27 cellular contexts compared by ENCODE assay signal in genomic region chr14:93929657-93930056, GRCh38. TPM values are rescaled to one million over a fixed set of nuclear protein-coding genes. Genes with fewer than 3 reads are reported as not detected.
DNase-seq lines count a peak whose midpoint lies in the region; ATAC-seq, FAIRE-seq and TF ChIP-seq lines count a peak whose summit lies in the region.
"Had no signal": no experiment of that assay in that cellular context is flagged by ENCODE, and none has a peak within 500 bp of the region (broad histone marks: within the 10 kb centered on the region; RNA-seq: fewer than 3 reads in every experiment).

No MANE protein-coding gene starts in this region.

- WGBS in HepG2 (ENCODE audit: low lambda C conversion rate), result 62% methylated on average over 9 of the region's 11 CpGs
- WGBS in right lobe of liver (ENCODE audit: insufficient coverage, low coverage, low lambda C conversion rate, missing lambda C conversion rate), result 79% methylated on average over 6 of the region's 11 CpGs
- no CpG with 5 or more reads among the region's 11 CpGs for WGBS in neuronal stem cell (ENCODE audit: extremely low coverage in 2 of 2, insufficient read length in 2 of 2, insufficient replicate concordance in 1 of 2), 2 donors

- no peak overlapping the region for H3K27ac ChIP-seq in HepG2 (ENCODE audit: extremely low read length, insufficient read depth, low read length)
- H3K27ac ChIP-seq in right lobe of liver, result no peak overlapping the region
- H3K27ac ChIP-seq in neuronal stem cell (replicated peaks; ENCODE audit: low read length), result no peak overlapping the region
- H3K27ac ChIP-seq: A549; BLaER1 treated with 17β-estradiol and CSF1 and Interleukin-3, amounts not matched to agents 10 nM and 100 nM; GM23248 had no signal

- no peak overlapping the region for H3K4me2 ChIP-seq in HepG2 (ENCODE audit: low read depth, low read length)
- H3K4me2 ChIP-seq in neuronal stem cell (ENCODE audit: insufficient read depth, low read length, poor library complexity, severe bottlenecking), result no peak overlapping the region
- H3K4me2 ChIP-seq: A549; BLaER1 treated with 17β-estradiol and CSF1 and Interleukin-3, amounts not matched to agents 10 nM and 100 nM had no signal

- in situ Hi-C loops in HepG2 (cut with HindIII; ENCODE audit: extremely low pct_ligation_motif_present, low pct_unique_long_range_greater_than_20kb), result no loop called here

- POLR2A ChIA-PET in HepG2 (lab: Yijun Ruan, JAX), result no interaction called here

- no peak for TF ChIP-seq EP300 in HepG2 (IDR thresholded peaks at IDR 0.05; ENCODE audit: low read depth in 2 of 2, low read length in 2 of 2)
- TF ChIP-seq EP300 in HepG2 (CRISPR knock-in tag; IDR thresholded peaks at IDR 0.05; ENCODE audit: borderline replicate concordance), result no peak

- no peaks in the 10 kb centered on the region for H3K9me3 ChIP-seq in HepG2 (ENCODE audit: low read length)
- no peaks in the 10 kb centered on the region for H3K9me3 ChIP-seq in right lobe of liver
- H3K9me3 ChIP-seq in mucosa of stomach (ENCODE audit: control insufficient read depth, low read length), result no peaks in the 10 kb centered on the region
- peaks cover 0 to 7% of the 10 kb centered on the region in 2 donors for H3K9me3 ChIP-seq in neuronal stem cell (replicated peaks in 1 of 2; ENCODE audit: control insufficient read depth in 2 of 2, insufficient read depth in 1 of 2, low read depth in 1 of 2, low read length in 2 of 2)
- H3K9me3 ChIP-seq: A549; BE2C; BLaER1 treated with 17β-estradiol and CSF1 and Interleukin-3, amounts not matched to agents 10 nM and 100 nM had no signal

- TF ChIP-seq RAD21 in HepG2 (CRISPR knock-in tag; IDR thresholded peaks at IDR 0.05), result no peak

- no peak overlapping the region for H2AFZ ChIP-seq in HepG2 (ENCODE audit: low read length)
- H2AFZ ChIP-seq in neuronal stem cell (ENCODE audit: low read length), result no peak overlapping the region
- H2AFZ ChIP-seq: GM23248 had no signal

- H3K79me2 ChIP-seq in HepG2 (ENCODE audit: insufficient read depth, low read length), result no peaks in the 10 kb centered on the region

- TF ChIP-seq CTCF in HepG2 (CRISPR knock-in tag; IDR thresholded peaks at IDR 0.05) (0 out of 2 replicates have a peak, but pooled peaks have one; percentile 4), right lobe of liver (IDR thresholded peaks at IDR 0.05) (no peak)

- BruUV-seq in HepG2 (replicated peaks; lab: Mats Ljungman, UMichigan), result no TSS peak

- peak overlapping the region; percentile 16 for H2BK15ac ChIP-seq in neuronal stem cell (ENCODE audit: low read length)

- no peak for DNase-seq in HepG2 (ENCODE audit: low spot score)
- no peak for DNase-seq in right lobe of liver
- no peak for DNase-seq in neuronal stem cell (ENCODE audit: low spot score)
- no peak for DNase-seq in NOMO-1 (lab: John Stamatoyannopoulos, UW; ENCODE audit: unreplicated experiment in 2 of 2)
- DNase-seq in kidney glomerular epithelial cell (lab: John Stamatoyannopoulos, UW), result no peak
- DNase-seq in dermis blood vessel endothelial cell, result no peak
- DNase-seq: 8988T; ACHN; AML-193; BE2C; CD4-positive, alpha-beta T cell; CD8-positive, alpha-beta memory T cell; DMS 273 treated with DMSO at 0.1 percent for 48 hours; DMS79; EL; GDM1; GM23248; H7; HCEC 1CT had no signal

- H2BK120ac ChIP-seq in neuronal stem cell (ENCODE audit: low read depth, low read length), result no peak overlapping the region

- H3K79me1 ChIP-seq in neuronal stem cell (ENCODE audit: low read depth, low read length), result no peaks in the 10 kb centered on the region

- no peak overlapping the region for H3K14ac ChIP-seq in neuronal stem cell (ENCODE audit: low read length)

- no peak overlapping the region for H3K23ac ChIP-seq in neuronal stem cell (ENCODE audit: low read depth, low read length, poor library complexity)

- H4K91ac ChIP-seq in neuronal stem cell (ENCODE audit: low read depth, low read length, poor library complexity), result no peak overlapping the region

- ATAC-seq in HepG2 (no peak), right lobe of liver (no peak)
- ATAC-seq: GM12878 had no signal

- H3K36me3 ChIP-seq in HepG2 (replicated peaks in 1 of 2; ENCODE audit: control insufficient read depth in 1 of 2, insufficient read depth in 2 of 2, low read length in 2 of 2), result no peaks in the 10 kb centered on the region
- H3K36me3 ChIP-seq in right lobe of liver, result no peaks in the 10 kb centered on the region
- no peaks in the 10 kb centered on the region for H3K36me3 ChIP-seq in mucosa of stomach (ENCODE audit: control insufficient read depth, insufficient read depth, low read length)
- peaks cover 0 to 24% of the 10 kb centered on the region in 2 donors for H3K36me3 ChIP-seq in neuronal stem cell (replicated peaks in 1 of 2; ENCODE audit: control insufficient read depth in 2 of 2, insufficient read depth in 2 of 2, low read length in 2 of 2)
- H3K36me3 ChIP-seq: BE2C; BLaER1 treated with 17β-estradiol and CSF1 and Interleukin-3, amounts not matched to agents 10 nM and 100 nM had no signal

- H3K4ac ChIP-seq in neuronal stem cell (ENCODE audit: low read length), result no peak overlapping the region

- H4K8ac ChIP-seq in neuronal stem cell (ENCODE audit: low read depth, low read length), result no peak overlapping the region

- no peak overlapping the region for H2AK5ac ChIP-seq in neuronal stem cell (ENCODE audit: low read depth, low read length)

- no peak for TF ChIP-seq POLR2A in HepG2 (IDR thresholded peaks at IDR 0.05; ENCODE audit: insufficient read depth in 1 of 2, low read depth in 2 of 2, low read length in 2 of 2)
- no peak for TF ChIP-seq POLR2A in right lobe of liver (IDR thresholded peaks at IDR 0.05)

- no peak overlapping the region for H2BK5ac ChIP-seq in neuronal stem cell (ENCODE audit: low read length)

- no peak overlapping the region for H3K9ac ChIP-seq in HepG2 (ENCODE audit: insufficient read depth, low read depth, low read length)
- H3K9ac ChIP-seq in mucosa of stomach (ENCODE audit: low read length), result peak overlapping the region; percentile 23
- no peak overlapping the region for H3K9ac ChIP-seq in neuronal stem cell (ENCODE audit: low read depth, low read length, poor library complexity)
- H3K9ac ChIP-seq: BLaER1 treated with 17β-estradiol and CSF1 and Interleukin-3, amounts not matched to agents 10 nM and 100 nM; GM23248 had no signal

- intact Hi-C loops in HepG2 (cut with micrococcal nuclease; ENCODE audit: unreplicated experiment) (no loop called here), right lobe of liver (cut with DNase I) (no loop called here)

- H3K18ac ChIP-seq in neuronal stem cell (ENCODE audit: low read length), result peak overlapping the region; percentile 58

- FAIRE-seq in HepG2 (lab: Jason Lieb, UNC), result no peak
- FAIRE-seq: A549, D721Med, GM12878, GM19239, H1 had no signal

- H3K4me1 ChIP-seq in HepG2 (ENCODE audit: insufficient read depth, low read length) (peaks cover 20% of the 10 kb centered on the region), right lobe of liver (no peaks in the 10 kb centered on the region), mucosa of stomach (ENCODE audit: control insufficient read depth, insufficient read depth, low read length) (peaks cover 22% of the 10 kb centered on the region), neuronal stem cell (ENCODE audit: control insufficient read depth in 2 of 2, insufficient read depth in 1 of 2, low read depth in 1 of 2, low read length in 2 of 2) (peaks cover 25 to 26% of the 10 kb centered on the region in 2 donors)
- H3K4me1 ChIP-seq: A549, BE2C had no signal

- no peak overlapping the region for H2BK12ac ChIP-seq in neuronal stem cell (ENCODE audit: low read length)

- H3K27me3 ChIP-seq in HepG2 (ENCODE audit: control insufficient read depth in 1 of 2, insufficient read depth in 2 of 2, low read length in 2 of 2), result peaks cover 3 to 11% of the 10 kb centered on the region in 2 experiments; a peak in 2 of 5 replicates
- H3K27me3 ChIP-seq in right lobe of liver, result no peaks in the 10 kb centered on the region
- no peaks in the 10 kb centered on the region for H3K27me3 ChIP-seq in mucosa of stomach (ENCODE audit: control insufficient read depth, insufficient read depth, low read length)
- no peaks in the 10 kb centered on the region for H3K27me3 ChIP-seq in neuronal stem cell (ENCODE audit: control insufficient read depth in 3 of 3, insufficient read depth in 3 of 3, low read depth in 1 of 3, low read length in 3 of 3)
- H3K27me3 ChIP-seq: BE2C; BLaER1 treated with 17β-estradiol and CSF1 and Interleukin-3, amounts not matched to agents 10 nM and 100 nM had no signal

- CTCF ChIA-PET in HepG2 (lab: Yijun Ruan, JAX; ENCODE audit: low intra/inter-chr PET ratio, low total read pairs), result no interaction called here

- H3K4me3 ChIP-seq in HepG2 (replicated peaks in 1 of 3; ENCODE audit: insufficient read depth in 1 of 3, low read depth in 2 of 3, low read length in 3 of 3) (no peak overlapping the region), right lobe of liver (no peak overlapping the region), mucosa of stomach (ENCODE audit: low read length) (no peak overlapping the region), neuronal stem cell (ENCODE audit: low read length in 2 of 2) (no peak overlapping the region)
- H3K4me3 ChIP-seq: A549; BLaER1 treated with 17β-estradiol and CSF1 and Interleukin-3, amounts not matched to agents 10 nM and 100 nM; GM12878; GM23248 had no signal

- no peaks in the 10 kb centered on the region for H4K20me1 ChIP-seq in HepG2 (ENCODE audit: insufficient read depth, low read length)

RNA-seq across cellular contexts. Expression of gene FAM181A, which starts 2.5 kb away (rescaled TPM):
- 1.1 and 1.5 TPM in 2 replicates for total RNA-seq in HepG2 (2016; rRNA removed; fragmentation: Illumina TruSeq; extraction: Trizol)
- total RNA-seq in HepG2 (2016; cell fraction: cytosol; rRNA removed; fragmentation: Illumina TruSeq; extraction: Trizol; ENCODE audit: low read depth), result 0.18 and 0.51 TPM in 2 replicates
- total RNA-seq in HepG2 (2016; cell fraction: insoluble cytoplasmic fraction; rRNA removed; fragmentation: Illumina TruSeq; extraction: Trizol), result 0.95 and 1.2 TPM in 2 replicates
- total RNA-seq in HepG2 (2016; cell fraction: membrane; rRNA removed; fragmentation: Illumina TruSeq; extraction: Trizol), result 1.1 and 1.4 TPM in 2 replicates
- 0.38 and 1.1 TPM in 2 replicates for total RNA-seq in HepG2 (2016; cell fraction: nucleus; rRNA removed; fragmentation: Illumina TruSeq; extraction: Trizol)
- polyA plus RNA-seq in HepG2 (2011; rRNA removed), result 0.80 and 1.1 TPM in 2 replicates
- 0.47 and 0.89 TPM in 2 replicates for polyA plus RNA-seq in HepG2 (2011; cell fraction: cytosol; rRNA removed)
- 0.45 and 0.61 TPM in 2 replicates for polyA plus RNA-seq in HepG2 (2011; cell fraction: nucleus; rRNA removed)
- polyA plus RNA-seq in HepG2 (2012), result 0.69 and 0.97 TPM in 2 replicates
- polyA plus RNA-seq in HepG2 (2016; cell fraction: cytosol; fragmentation: Illumina TruSeq; extraction: Trizol; ENCODE audit: low read depth), result 0.54 and 0.60 TPM in 2 replicates
- polyA plus RNA-seq in HepG2 (2016; cell fraction: insoluble cytoplasmic fraction; fragmentation: Illumina TruSeq; extraction: Trizol; ENCODE audit: low read depth), result 1.4 and 1.8 TPM in 2 replicates
- polyA plus RNA-seq in HepG2 (2016; cell fraction: membrane; fragmentation: Illumina TruSeq; extraction: Trizol; ENCODE audit: low read depth), result 0.57 and 0.84 TPM in 2 replicates
- 1.6 and 2.1 TPM in 2 replicates for polyA plus RNA-seq in HepG2 (2016; cell fraction: nucleus; fragmentation: Illumina TruSeq; extraction: Trizol; ENCODE audit: insufficient read depth, low read depth)
- polyA minus RNA-seq in HepG2 (2011; rRNA and poly(A)+ RNA removed; ENCODE audit: low replicate concordance), result 1.6 TPM in 1 of 2 replicates, not detected in the other
- polyA minus RNA-seq in HepG2 (2011; cell fraction: cytosol; rRNA and poly(A)+ RNA removed), result not detected in 2 replicates
- polyA minus RNA-seq in HepG2 (2011; cell fraction: nucleus; rRNA and poly(A)+ RNA removed), result not detected in 2 replicates
- total RNA-seq in right lobe of liver, result not detected
- 2.3 TPM for polyA plus RNA-seq in neuronal stem cell (2013, experiment 1 of 2)
- 2.4 TPM for polyA plus RNA-seq in neuronal stem cell (2013, experiment 2 of 2)
- total RNA-seq in dermis blood vessel endothelial cell, result not detected in 2 replicates
- total RNA-seq: CD4-positive, alpha-beta T cell; CD8-positive, alpha-beta memory T cell; GM12878; GM23248; H1; H7 had no signal
- polyA plus RNA-seq: A549; CD14-positive monocyte; CD8-positive, alpha-beta memory T cell; GM12878; GM23248; H1 had no signal

RNA-seq across cellular contexts. Expression of gene ASB2, which starts 46.7 kb away (rescaled TPM):
- total RNA-seq in HepG2 (2016; rRNA removed; fragmentation: Illumina TruSeq; extraction: Trizol) (0.46 and 0.82 TPM in 2 replicates), right lobe of liver (under 1 TPM; 0.20 to 0.59 (median 0.28) TPM), dermis blood vessel endothelial cell (0.05 TPM in 1 of 2 replicates, not detected in the other)
- total RNA-seq in HepG2 (2016; cell fraction: cytosol; rRNA removed; fragmentation: Illumina TruSeq; extraction: Trizol; ENCODE audit: low read depth), result 0.26 and 0.40 TPM in 2 replicates
- total RNA-seq in HepG2 (2016; cell fraction: insoluble cytoplasmic fraction; rRNA removed; fragmentation: Illumina TruSeq; extraction: Trizol), result 0.62 and 0.93 TPM in 2 replicates
- total RNA-seq in HepG2 (2016; cell fraction: membrane; rRNA removed; fragmentation: Illumina TruSeq; extraction: Trizol), result 0.37 and 0.83 TPM in 2 replicates
- total RNA-seq in HepG2 (2016; cell fraction: nucleus; rRNA removed; fragmentation: Illumina TruSeq; extraction: Trizol), result 1.1 and 1.3 TPM in 2 replicates
- 4.1 and 4.5 TPM in 2 replicates for polyA plus RNA-seq in HepG2 (2011; rRNA removed)
- polyA plus RNA-seq in HepG2 (2011; cell fraction: cytosol; rRNA removed), result 4.5 and 6.1 TPM in 2 replicates
- 9.6 and 13.9 TPM in 2 replicates for polyA plus RNA-seq in HepG2 (2011; cell fraction: nucleus; rRNA removed)
- 0.48 and 0.80 TPM in 2 replicates for polyA plus RNA-seq in HepG2 (2012)
- 0.21 and 0.37 TPM in 2 replicates for polyA plus RNA-seq in HepG2 (2016; cell fraction: cytosol; fragmentation: Illumina TruSeq; extraction: Trizol; ENCODE audit: low read depth)
- 0.58 and 0.71 TPM in 2 replicates for polyA plus RNA-seq in HepG2 (2016; cell fraction: insoluble cytoplasmic fraction; fragmentation: Illumina TruSeq; extraction: Trizol; ENCODE audit: low read depth)
- polyA plus RNA-seq in HepG2 (2016; cell fraction: membrane; fragmentation: Illumina TruSeq; extraction: Trizol; ENCODE audit: low read depth), result 0.35 and 0.43 TPM in 2 replicates
- 1.0 and 1.6 TPM in 2 replicates for polyA plus RNA-seq in HepG2 (2016; cell fraction: nucleus; fragmentation: Illumina TruSeq; extraction: Trizol; ENCODE audit: insufficient read depth, low read depth)
- polyA minus RNA-seq in HepG2 (2011; rRNA and poly(A)+ RNA removed; ENCODE audit: low replicate concordance), result 14.4 TPM in 1 of 2 replicates, not detected in the other
- polyA minus RNA-seq in HepG2 (2011; cell fraction: cytosol; rRNA and poly(A)+ RNA removed), result 3.1 and 3.4 TPM in 2 replicates
- polyA minus RNA-seq in HepG2 (2011; cell fraction: nucleus; rRNA and poly(A)+ RNA removed), result 3.7 and 6.6 TPM in 2 replicates
- 0.43 TPM for polyA plus RNA-seq in neuronal stem cell (2013, experiment 1 of 2)
- polyA plus RNA-seq in neuronal stem cell (2013, experiment 2 of 2), result 0.50 TPM
- total RNA-seq: GM23248 had no signal
